Comparison of ENCODE assay signal across 31 cellular contexts in the genomic region with DNA sequence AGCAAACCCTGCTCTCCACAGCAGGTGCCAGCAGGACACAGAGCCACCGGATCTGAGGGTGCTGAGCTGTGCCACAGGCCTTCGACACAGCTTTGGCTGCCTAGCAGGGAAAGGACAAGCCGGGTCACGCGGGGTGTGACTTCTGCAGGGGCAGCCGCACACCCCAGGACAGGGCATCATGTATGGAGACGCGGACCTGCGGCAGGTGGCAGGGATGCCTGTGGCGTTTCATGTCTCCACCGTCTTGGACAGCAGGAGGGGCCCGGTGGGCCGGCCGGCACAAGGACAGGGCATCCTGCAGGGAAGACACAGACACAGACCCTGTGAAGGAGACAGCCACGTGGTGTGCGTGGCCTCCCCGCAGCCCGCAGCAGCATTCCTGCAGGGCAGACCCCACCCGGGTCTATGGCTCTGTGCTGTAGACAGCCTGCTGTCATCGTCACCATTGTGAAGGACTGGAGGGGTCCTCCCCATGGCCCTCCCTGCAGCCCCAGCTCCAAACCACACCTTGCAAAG.
A peak's percentile ranks its signal among the peaks of the same experiment; 100 is the strongest.
DNase-seq lines count a peak whose midpoint lies in the region; ATAC-seq, FAIRE-seq and TF ChIP-seq lines count a peak whose summit lies in the region.
"Had no signal": no experiment of that assay in that cellular context is flagged by ENCODE, and none has a peak within 500 bp of the region (broad histone marks: within the 10 kb centered on the region; RNA-seq: fewer than 3 reads in every experiment).

No MANE protein-coding gene starts in this region.

- no peak for TF ChIP-seq EP300 in HepG2 (IDR thresholded peaks at IDR 0.05; ENCODE audit: low read depth in 2 of 2, low read length in 2 of 2)
- no peak for TF ChIP-seq EP300 in HepG2 (CRISPR knock-in tag; IDR thresholded peaks at IDR 0.05; ENCODE audit: borderline replicate concordance)
- no peak for TF ChIP-seq EP300 in suprapubic skin (IDR thresholded peaks at IDR 0.05)

- in situ Hi-C loops in HepG2 (cut with HindIII; ENCODE audit: extremely low pct_ligation_motif_present, low pct_unique_long_range_greater_than_20kb): no loop called here

- H3K79me2 ChIP-seq in HepG2 (ENCODE audit: insufficient read depth, low read length): no peaks in the 10 kb centered on the region
- H3K79me2 ChIP-seq: hepatocyte had no signal

- CTCF ChIA-PET in WTC11 (lab: Charles Lee) (no interaction called here), HepG2 (lab: Yijun Ruan, JAX; ENCODE audit: low intra/inter-chr PET ratio, low total read pairs) (no interaction called here)

- TF ChIP-seq CTCF in WTC11 (IDR thresholded peaks at IDR 0.05) (no peak), HepG2 (CRISPR knock-in tag; IDR thresholded peaks at IDR 0.05) (no peak), suprapubic skin (IDR thresholded peaks at IDR 0.05) (no peak)

- H3K4me2 ChIP-seq in HepG2 (ENCODE audit: low read depth, low read length): no peak overlapping the region
- H3K4me2 ChIP-seq: hepatocyte had no signal

- no peaks in the 10 kb centered on the region for H3K9me3 ChIP-seq in HepG2 (ENCODE audit: low read length)
- no peaks in the 10 kb centered on the region for H3K9me3 ChIP-seq in suprapubic skin
- H3K9me3 ChIP-seq: ascending aorta, colonic mucosa, gastroesophageal sphincter, neutrophil, prostate gland had no signal

- no peak for TF ChIP-seq POLR2A in HepG2 (IDR thresholded peaks at IDR 0.05; ENCODE audit: insufficient read depth in 1 of 2, low read depth in 2 of 2, low read length in 2 of 2)
- TF ChIP-seq POLR2A in suprapubic skin (IDR thresholded peaks at IDR 0.05): no peak

- peaks cover 3% of the 10 kb centered on the region; the same call in 1 of the 2 replicates for H3K27me3 Mint-ChIP-seq in WTC11 (ENCODE audit: low read depth)
- H3K27me3 Mint-ChIP-seq: activated naive CD8-positive, alpha-beta T cell; CD4-positive, CD25-positive, alpha-beta regulatory T cell had no signal

- H2AFZ ChIP-seq in HepG2 (ENCODE audit: low read length): no peak overlapping the region
- H2AFZ ChIP-seq: hepatocyte had no signal

- no TSS peak for BruUV-seq in HepG2 (replicated peaks; lab: Mats Ljungman, UMichigan)

- H4K20me1 ChIP-seq in HepG2 (ENCODE audit: insufficient read depth, low read length): no peaks in the 10 kb centered on the region

- H3K9me3 Mint-ChIP-seq in WTC11: peaks cover 8% of the 10 kb centered on the region; the same call in 1 of the 2 replicates

- peaks cover 6% of the 10 kb centered on the region for H3K4me1 Mint-ChIP-seq in WTC11
- H3K4me1 Mint-ChIP-seq: CD4-positive, CD25-positive, alpha-beta regulatory T cell had no signal

- POLR2A ChIA-PET in WTC11 (lab: Charles Lee): no interaction called here
- POLR2A ChIA-PET in HepG2 (lab: Yijun Ruan, JAX): no interaction called here

- no peak overlapping the region for H3K9ac ChIP-seq in HepG2 (ENCODE audit: insufficient read depth, low read depth, low read length)

- no peak for TF ChIP-seq RAD21 in HepG2 (CRISPR knock-in tag; IDR thresholded peaks at IDR 0.05)

- H3K4me3 ChIP-seq in HepG2 (replicated peaks in 1 of 3; ENCODE audit: insufficient read depth in 1 of 3, low read depth in 2 of 3, low read length in 3 of 3): no peak overlapping the region
- H3K4me3 ChIP-seq in suprapubic skin: no peak overlapping the region
- H3K4me3 ChIP-seq: ascending aorta, colonic mucosa, gastroesophageal sphincter, hepatocyte, prostate gland had no signal

- H3K4me3 Mint-ChIP-seq in WTC11: no peak overlapping the region
- H3K4me3 Mint-ChIP-seq: activated CD8-positive, alpha-beta T cell treated with anti-CD3 and anti-CD28 coated beads, Interleukin-2, amount 10 ng/mL, durations not matched to agents 7 days and 5 days; activated naive CD8-positive, alpha-beta T cell; CD4-positive, CD25-positive, alpha-beta regulatory T cell had no signal

- no peak overlapping the region for H3K27ac Mint-ChIP-seq in WTC11
- H3K27ac Mint-ChIP-seq: activated CD8-positive, alpha-beta T cell treated with anti-CD3 and anti-CD28 coated beads, Interleukin-2, amount 10 ng/mL, durations not matched to agents 7 days and 5 days; activated naive CD8-positive, alpha-beta T cell had no signal

- peak; percentile 11 for DNase-seq in activated CD8-positive, alpha-beta memory T cell treated with anti-CD3 and anti-CD28 coated beads, Interleukin-2, amount 50 U/mL, for 4 hours
- DNase-seq in activated CD8-positive, alpha-beta memory T cell treated with anti-CD3 and anti-CD28 coated beads for 24 hours: no peak
- peak; percentile 8 for DNase-seq in WTC11 (ENCODE audit: low spot score)
- no peak for DNase-seq in HepG2 (ENCODE audit: low spot score)
- DNase-seq in suprapubic skin (ENCODE audit: low spot score in 2 of 2): peak; percentile 41 to 57
- no peak for DNase-seq in NOMO-1 treated with dmso at 0.1 percent for 144 hours (lab: John Stamatoyannopoulos, UW; ENCODE audit: unreplicated experiment)
- DNase-seq in hypothalamus (lab: John Stamatoyannopoulos, UW): no peak
- DNase-seq in NCI-H2196 (lab: John Stamatoyannopoulos, UW; ENCODE audit: unreplicated experiment): no peak
- DNase-seq: activated CD8-positive, alpha-beta T cell treated with anti-CD3 and anti-CD28 coated beads, Interleukin-2, amount 10 ng/mL, durations not matched to agents 7 days and 5 days; activated effector memory CD4-positive, alpha-beta T cell treated with Interleukin-2 at 50 U/mL for 16 hours; CD4-positive, CD25-positive, alpha-beta regulatory T cell; colonic mucosa; DND-41; effector CD4-positive, alpha-beta T cell; GF-D8; IMR-90; left colon; mesenchymal stem cell; MV-4-11; NCI-H1436 treated with DMSO at 0.1 percent for 48 hours; NCI-H2081 treated with DMSO at 0.1 percent for 48 hours; NCI-H226; stimulated activated CD4-positive, alpha-beta T cell treated with anti-CD3 and anti-CD28 coated beads, Interleukin-15, amount 100 ng/mL, for 24 hours; stimulated activated CD4-positive, alpha-beta T cell treated with anti-CD3 and anti-CD28 coated beads, Interleukin-4, amount 100 ng/mL, for 4 hours; trophoblast cell had no signal

- no peaks in the 10 kb centered on the region for H3K36me3 Mint-ChIP-seq in WTC11
- H3K36me3 Mint-ChIP-seq: activated naive CD8-positive, alpha-beta T cell; CD4-positive, CD25-positive, alpha-beta regulatory T cell had no signal

- FAIRE-seq in HepG2 (lab: Jason Lieb, UNC): no peak

- peaks cover 33% of the 10 kb centered on the region for H3K4me1 ChIP-seq in HepG2 (ENCODE audit: insufficient read depth, low read length)
- no peaks in the 10 kb centered on the region for H3K4me1 ChIP-seq in suprapubic skin
- H3K4me1 ChIP-seq: ascending aorta, colonic mucosa, gastroesophageal sphincter, prostate gland had no signal

- 87% methylated on average over 3 of the region's 20 CpGs for WGBS in HepG2 (ENCODE audit: low lambda C conversion rate)
- 73% methylated on average over 3 of the region's 20 CpGs for WGBS in suprapubic skin

- H3K36me3 ChIP-seq in HepG2 (replicated peaks in 1 of 2; ENCODE audit: control insufficient read depth in 1 of 2, insufficient read depth in 2 of 2, low read length in 2 of 2): no peaks in the 10 kb centered on the region
- H3K36me3 ChIP-seq in suprapubic skin: no peaks in the 10 kb centered on the region
- H3K36me3 ChIP-seq: ascending aorta, colonic mucosa, gastroesophageal sphincter, neutrophil, prostate gland had no signal

- H3K27me3 ChIP-seq in HepG2 (ENCODE audit: control insufficient read depth in 1 of 2, insufficient read depth in 2 of 2, low read length in 2 of 2) (peaks cover 11 to 69% of the 10 kb centered on the region in 2 experiments; a peak in 4 of 5 replicates), suprapubic skin (peaks cover 40% of the 10 kb centered on the region)
- H3K27me3 ChIP-seq: ascending aorta, colonic mucosa, hepatocyte, neutrophil had no signal

- H3K27ac ChIP-seq in HepG2 (ENCODE audit: extremely low read length, insufficient read depth, low read length) (no peak overlapping the region), suprapubic skin (no peak overlapping the region)
- H3K27ac ChIP-seq: ascending aorta, colonic mucosa, gastroesophageal sphincter, hepatocyte, neutrophil, prostate gland had no signal

- ATAC-seq in WTC11: no peak
- ATAC-seq in HepG2: peak; percentile 18; the same call in 2 of the 3 replicates
- ATAC-seq: activated CD8-positive, alpha-beta T cell treated with anti-CD3 and anti-CD28 coated beads, Interleukin-2, amount 10 ng/mL, durations not matched to agents 7 days and 5 days; gastroesophageal sphincter; left colon had no signal

- intact Hi-C loops in HepG2 (cut with micrococcal nuclease; ENCODE audit: unreplicated experiment): no loop called here

TF ChIP-seq in WTC11, 78 proteins besides CTCF, POLR2A, EP300 and RAD21 (continues in another document):
- TF ChIP-seq SOX15 (CRISPR knock-in tag; IDR thresholded peaks at IDR 0.05): no peak

TF ChIP-seq in HepG2, 621 proteins besides CTCF, POLR2A, EP300 and RAD21 (continues in another document):
- TF ChIP-seq ZNF792 (CRISPR knock-in tag; IDR thresholded peaks at IDR 0.05) (no peak), ERF (CRISPR knock-in tag; IDR thresholded peaks at IDR 0.05) (no peak), ZNF274 (CRISPR knock-in tag; IDR thresholded peaks at IDR 0.05) (no peak), RBFOX2 (IDR thresholded peaks at IDR 0.05; ENCODE audit: low read depth, low read length) (no peak), SSRP1 (CRISPR knock-in tag; IDR thresholded peaks at IDR 0.05) (no peak)
- TF ChIP-seq, protein P1, sequence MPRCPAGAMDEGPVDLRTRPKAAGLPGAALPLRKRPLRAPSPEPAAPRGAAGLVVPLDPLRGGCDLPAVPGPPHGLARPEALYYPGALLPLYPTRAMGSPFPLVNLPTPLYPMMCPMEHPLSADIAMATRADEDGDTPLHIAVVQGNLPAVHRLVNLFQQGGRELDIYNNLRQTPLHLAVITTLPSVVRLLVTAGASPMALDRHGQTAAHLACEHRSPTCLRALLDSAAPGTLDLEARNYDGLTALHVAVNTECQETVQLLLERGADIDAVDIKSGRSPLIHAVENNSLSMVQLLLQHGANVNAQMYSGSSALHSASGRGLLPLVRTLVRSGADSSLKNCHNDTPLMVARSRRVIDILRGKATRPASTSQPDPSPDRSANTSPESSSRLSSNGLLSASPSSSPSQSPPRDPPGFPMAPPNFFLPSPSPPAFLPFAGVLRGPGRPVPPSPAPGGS (CRISPR knock-in tag; IDR thresholded peaks at IDR 0.05): no peak

Comparison
In these comparisons a context has a peak if more than half of its experiments do, and no peak if none do; other contexts are left out.
1. DNase-seq: peak in activated CD8-positive, alpha-beta memory T cell treated with anti-CD3 and anti-CD28 coated beads, Interleukin-2, amount 50 U/mL, for 4 hours (single experiment), WTC11 (single experiment) and suprapubic skin (2 of 2); none in activated CD8-positive, alpha-beta memory T cell treated with anti-CD3 and anti-CD28 coated beads for 24 hours (single experiment), HepG2 (single experiment), NOMO-1 treated with dmso at 0.1 percent for 144 hours (single experiment), hypothalamus (0 of 51) and NCI-H2196 (single experiment).